8 cellular contexts compared by ENCODE assay signal in genomic region chr22:38718414-38718813, GRCh38. TPM values are rescaled to one million over a fixed set of nuclear protein-coding genes. Genes with fewer than 3 reads are reported as not detected.
A peak's percentile ranks its signal among the peaks of the same experiment; 100 is the strongest.
DNase-seq lines count a peak whose midpoint lies in the region; ATAC-seq, FAIRE-seq and TF ChIP-seq lines count a peak whose summit lies in the region.

No MANE protein-coding gene starts in this region.

- no peak for FAIRE-seq in pancreas (lab: Jason Lieb, UNC)

- intact Hi-C loops in pancreas (cut with DNase I), result no loop called here

- DNase-seq in ELF-1 (ENCODE audit: low read depth, low spot score) (peak; percentile 64), RWPE2 (ENCODE audit: low spot score) (no peak), fibroblast of pulmonary artery (ENCODE audit: low read depth) (peak; percentile 81), pancreas (peak in 4 of 6 donors; percentile 60 to 81 (median 75)), GM13977 (ENCODE audit: low spot score) (no peak), NAMALWA (ENCODE audit: low spot score) (no peak)

- H3K27me3 ChIP-seq in RWPE2 (ENCODE audit: insufficient read depth, poor library complexity, severe bottlenecking) (no peaks in the 10 kb centered on the region), pancreas (no peaks in the 10 kb centered on the region)

- TF ChIP-seq CTCF in RWPE2 (IDR thresholded peaks at IDR 0.05; ENCODE audit: poor library complexity, severe bottlenecking) (peak; percentile 51), fibroblast of pulmonary artery (IDR thresholded peaks at IDR 0.05; ENCODE audit: low read length, missing control alignments) (peak; percentile 76), pancreas (IDR thresholded peaks at IDR 0.05) (peak; percentile 41 to 60 (median 56)), GM13977 (IDR thresholded peaks at IDR 0.05; ENCODE audit: extremely low read depth, insufficient read depth, missing control alignments) (no peak)

- no peak overlapping the region for H3K4me3 ChIP-seq in RWPE2 (ENCODE audit: severe bottlenecking)
- no peak overlapping the region for H3K4me3 ChIP-seq in fibroblast of pulmonary artery (replicated peaks; ENCODE audit: low read depth, low read length)
- H3K4me3 ChIP-seq in pancreas, result no peak overlapping the region

- H3K36me3 ChIP-seq in RWPE2 (ENCODE audit: low read depth), result peaks cover 67% of the 10 kb centered on the region
- peaks cover 0 to 37% (median 5%) of the 10 kb centered on the region in 3 donors for H3K36me3 ChIP-seq in pancreas

- no peaks in the 10 kb centered on the region for H3K9me3 ChIP-seq in RWPE2 (ENCODE audit: severe bottlenecking)
- H3K9me3 ChIP-seq in pancreas, result no peaks in the 10 kb centered on the region

- in situ Hi-C loops in GM13977 (cut with MboI; ENCODE audit: low pct_unique_long_range_greater_than_20kb, low sequenced_read_pairs, unreplicated experiment), result no loop called here

- WGBS in pancreas, 2 donors, result 21 to 23% methylated on average over 6 of the region's 6 CpGs

- peak; percentile 100 for ATAC-seq in RWPE2 (ENCODE audit: low read depth)
- ATAC-seq in pancreas, result peak; percentile 96 to 97 (median 96)
- no peak for ATAC-seq in GM18868 (IDR thresholded peaks at IDR 0.05; ENCODE audit: unreplicated experiment)
- no peak for ATAC-seq in HG03460 (IDR thresholded peaks at IDR 0.05; ENCODE audit: unreplicated experiment)

- H3K4me1 ChIP-seq in RWPE2 (ENCODE audit: insufficient read depth, poor library complexity, severe bottlenecking) (peaks cover 11% of the 10 kb centered on the region), pancreas (peaks cover 0 to 15% (median 8%) of the 10 kb centered on the region in 3 donors)

- H3K27ac ChIP-seq in RWPE2 (ENCODE audit: poor library complexity, severe bottlenecking) (peak overlapping the region; percentile 48), pancreas (peak overlapping the region in 3 of 4 donors; percentile 8 to 60 (median 49))

RNA-seq across cellular contexts. Expression of gene GTPBP1, which starts 12.7 kb away (rescaled TPM):
- 10 to 100 TPM; 20.2 to 35.4 (median 28.3) TPM for total RNA-seq in pancreas
- 10 to 100 TPM; 14.7 to 36.0 TPM for polyA plus RNA-seq in pancreas

RNA-seq across cellular contexts. Expression of gene JOSD1, which starts 17.7 kb away (rescaled TPM):
- 10 to 100 TPM; 16.6 to 32.3 (median 22.2) TPM for total RNA-seq in pancreas
- polyA plus RNA-seq in pancreas, result 10 to 100 TPM; 10.9 to 16.8 TPM

RNA-seq across cellular contexts. Expression of gene TOMM22, which starts 36.7 kb away (rescaled TPM):
- total RNA-seq in pancreas, result 10 to 100 TPM; 21.2 to 35.8 (median 30.9) TPM
- 10 to 100 TPM; 11.6 to 18.6 TPM for polyA plus RNA-seq in pancreas

RNA-seq across cellular contexts. Expression of gene SUN2, which starts 37.4 kb away (rescaled TPM):
- total RNA-seq in pancreas, result 10 to 100 TPM; 64.1 to 99.2 (median 84.9) TPM
- polyA plus RNA-seq in pancreas, result 10 to 100 TPM; 44.8 to 60.8 TPM

Comparison
In these comparisons a context has a peak if more than half of its experiments do, and no peak if none do; other contexts are left out.
1. DNase-seq: peak in ELF-1 (single experiment), fibroblast of pulmonary artery (single experiment) and pancreas (4 of 6); none in RWPE2 (single experiment), GM13977 (single experiment) and NAMALWA (single experiment).
2. ATAC-seq: peak in RWPE2 (single experiment) and pancreas (4 of 4); none in GM18868 (single experiment) and HG03460 (single experiment).